In genomic region chr9:98214811-98215210, GRCh38 we compare ENCODE assay signal across 23 cellular contexts. TPM values are rescaled to one million over a fixed set of nuclear protein-coding genes. Genes with fewer than 3 reads are reported as not detected.
DNase-seq lines count a peak whose midpoint lies in the region; ATAC-seq and TF ChIP-seq lines count a peak whose summit lies in the region.
"Had no signal": no experiment of that assay in that cellular context is flagged by ENCODE, and none has a peak within 500 bp of the region (broad histone marks: within the 10 kb centered on the region; RNA-seq: fewer than 3 reads in every experiment).

No MANE protein-coding gene starts in this region.

- H3K9me3 Mint-ChIP-seq in CD4-positive, CD25-positive, alpha-beta regulatory T cell, result no peaks in the 10 kb centered on the region
- H3K9me3 Mint-ChIP-seq: activated naive CD8-positive, alpha-beta T cell treated with anti-CD3 and anti-CD28 coated beads, Interleukin-2, amount 50 U/mL, for 24 hours; brain; mesothelial cell of epicardium had no signal

- H3K4me2 ChIP-seq in mesenchymal stem cell (ENCODE audit: low read length, poor library complexity, severe bottlenecking), result no peak overlapping the region
- H3K4me2 ChIP-seq: BLaER1 treated with 17β-estradiol and CSF1 and Interleukin-3, amounts not matched to agents 10 nM and 100 nM; KMS-11; SK-N-SH had no signal

- 35 to 48% (median 39%) methylated on average over 4 to 6 of the region's 6 CpGs for WGBS in adrenal gland, 4 donors
- WGBS in mesenchymal stem cell, result 84% methylated on average over 6 of the region's 6 CpGs

- H2BK5ac ChIP-seq in mesenchymal stem cell (ENCODE audit: low read depth, low read length, poor library complexity, severe bottlenecking), result no peak overlapping the region

- H3K9me3 ChIP-seq in CD4-positive, CD25-positive, alpha-beta regulatory T cell (ENCODE audit: control insufficient read depth in 2 of 2, low read length in 2 of 2), result no peaks in the 10 kb centered on the region
- no peaks in the 10 kb centered on the region for H3K9me3 ChIP-seq in adrenal gland (replicated peaks in 1 of 3)
- no peaks in the 10 kb centered on the region for H3K9me3 ChIP-seq in mesenchymal stem cell (ENCODE audit: control insufficient read depth, low read length)
- H3K9me3 ChIP-seq: BLaER1 treated with 17β-estradiol and CSF1 and Interleukin-3, amounts not matched to agents 10 nM and 100 nM; colonic mucosa; HAP-1; SK-N-SH had no signal

- intact Hi-C loops in adrenal gland (cut with DNase I), result no loop called here

- H3K9ac ChIP-seq in mesenchymal stem cell (ENCODE audit: low read length), result no peak overlapping the region
- H3K9ac ChIP-seq: KMS-11, SK-N-SH had no signal

- H3K36me3 Mint-ChIP-seq in CD4-positive, CD25-positive, alpha-beta regulatory T cell, result peaks cover 34% of the 10 kb centered on the region
- H3K36me3 Mint-ChIP-seq: brain, mesothelial cell of epicardium had no signal

- no peak for TF ChIP-seq CTCF in adrenal gland (IDR thresholded peaks at IDR 0.05)
- TF ChIP-seq CTCF in foreskin keratinocyte (conservative IDR thresholded peaks at IDR 0.05), result no peak

- H3K18ac ChIP-seq in mesenchymal stem cell (ENCODE audit: low read depth in 1 of 2, low read length in 2 of 2), result no peak overlapping the region

- no peak overlapping the region for H3K27ac ChIP-seq in CD4-positive, CD25-positive, alpha-beta regulatory T cell (ENCODE audit: insufficient read depth, low read length, poor library complexity, severe bottlenecking)
- H3K27ac ChIP-seq in adrenal gland, result peak overlapping the region in 3 of 5 donors; percentile 25 to 76 (median 75)
- H3K27ac ChIP-seq in foreskin keratinocyte, result no peak overlapping the region
- no peak overlapping the region for H3K27ac ChIP-seq in mesenchymal stem cell (ENCODE audit: low read length, poor library complexity, severe bottlenecking)
- H3K27ac ChIP-seq: BLaER1 treated with 17β-estradiol and CSF1 and Interleukin-3, amounts not matched to agents 10 nM and 100 nM; colonic mucosa; KMS-11; WERI-Rb-1 had no signal

- H3K14ac ChIP-seq in mesenchymal stem cell (ENCODE audit: low read length in 2 of 2), result no peak overlapping the region

- no peak overlapping the region for H4K91ac ChIP-seq in mesenchymal stem cell (ENCODE audit: low read length)

- H3K4me3 Mint-ChIP-seq in CD4-positive, CD25-positive, alpha-beta regulatory T cell, result no peak overlapping the region
- H3K4me3 Mint-ChIP-seq: activated naive CD8-positive, alpha-beta T cell treated with anti-CD3 and anti-CD28 coated beads, Interleukin-2, amount 50 U/mL, for 24 hours; brain; mesothelial cell of epicardium had no signal

- H2BK12ac ChIP-seq in mesenchymal stem cell (ENCODE audit: low read length in 2 of 2), result no peak overlapping the region

- no peaks in the 10 kb centered on the region for H3K27me3 Mint-ChIP-seq in CD4-positive, CD25-positive, alpha-beta regulatory T cell
- H3K27me3 Mint-ChIP-seq: activated naive CD8-positive, alpha-beta T cell treated with anti-CD3 and anti-CD28 coated beads, Interleukin-2, amount 50 U/mL, for 24 hours; brain had no signal

- DNase-seq in CD4-positive, CD25-positive, alpha-beta regulatory T cell, result no peak
- DNase-seq in adrenal gland (peak; percentile 60 to 87 (median 74)), foreskin keratinocyte (no peak), retina (peak; percentile 52), mesenchymal stem cell (no peak)
- DNase-seq: activated gamma-delta T cell; activated naive CD8-positive, alpha-beta T cell treated with anti-CD3 and anti-CD28 coated beads, Interleukin-2, amount 50 U/mL, for 24 hours; colonic mucosa; left colon; NCI-H146; NCI-H510A treated with DMSO at 0.1 percent for 48 hours; SK-N-SH; stimulated activated CD4-positive, alpha-beta T cell treated with anti-CD3 and anti-CD28 coated beads, Interleukin-4, amount 100 ng/mL, for 1 hour; stimulated activated naive CD4-positive, alpha-beta T cell treated with Interleukin-2 at 50 U/mL for 16 hours; WERI-Rb-1 had no signal

- no peak for ATAC-seq in CD4-positive, CD25-positive, alpha-beta regulatory T cell (ENCODE audit: low read depth in 2 of 2)
- peak; percentile 11 for ATAC-seq in foreskin keratinocyte
- ATAC-seq in HG03280 (IDR thresholded peaks at IDR 0.05; ENCODE audit: unreplicated experiment), result no peak
- no peak for ATAC-seq in GM21528 (IDR thresholded peaks at IDR 0.05; ENCODE audit: low FRiP score, unreplicated experiment)
- ATAC-seq in GM21526 (IDR thresholded peaks at IDR 0.05; ENCODE audit: low FRiP score, unreplicated experiment), result no peak
- ATAC-seq: activated naive CD8-positive, alpha-beta T cell treated with anti-CD3 and anti-CD28 coated beads, Interleukin-2, amount 50 U/mL, for 24 hours; left colon had no signal

- peak overlapping the region in 2 of 3 donors; percentile 15 to 48 for H3K27ac Mint-ChIP-seq in CD4-positive, CD25-positive, alpha-beta regulatory T cell
- H3K27ac Mint-ChIP-seq: activated naive CD8-positive, alpha-beta T cell treated with anti-CD3 and anti-CD28 coated beads, Interleukin-2, amount 50 U/mL, for 24 hours; mesothelial cell of epicardium had no signal

- no peak overlapping the region for H3K4me3 ChIP-seq in CD4-positive, CD25-positive, alpha-beta regulatory T cell (ENCODE audit: low read depth, low read length)
- H3K4me3 ChIP-seq in adrenal gland (no peak overlapping the region), mesenchymal stem cell (ENCODE audit: insufficient read depth in 1 of 2, low read depth in 1 of 2, low read length in 2 of 2) (no peak overlapping the region)
- H3K4me3 ChIP-seq: BLaER1 treated with 17β-estradiol and CSF1 and Interleukin-3, amounts not matched to agents 10 nM and 100 nM; colonic mucosa; HAP-1 had no signal

- H3K27me3 ChIP-seq in CD4-positive, CD25-positive, alpha-beta regulatory T cell (ENCODE audit: control insufficient read depth, insufficient read depth, low read length), result no peaks in the 10 kb centered on the region
- H3K27me3 ChIP-seq in adrenal gland, result no peaks in the 10 kb centered on the region
- H3K27me3 ChIP-seq in foreskin keratinocyte, result no peaks in the 10 kb centered on the region
- H3K27me3 ChIP-seq in mesenchymal stem cell (ENCODE audit: control insufficient read depth in 1 of 2, insufficient read depth in 1 of 2, low read length in 2 of 2), result no peaks in the 10 kb centered on the region
- H3K27me3 ChIP-seq: BLaER1 treated with 17β-estradiol and CSF1 and Interleukin-3, amounts not matched to agents 10 nM and 100 nM; colonic mucosa had no signal

- H2BK15ac ChIP-seq in mesenchymal stem cell (ENCODE audit: low read depth, poor library complexity, severe bottlenecking), result no peak overlapping the region

- peaks cover 0 to 3% (median 1%) of the 10 kb centered on the region in 4 donors for H3K4me1 Mint-ChIP-seq in CD4-positive, CD25-positive, alpha-beta regulatory T cell
- H3K4me1 Mint-ChIP-seq: activated naive CD8-positive, alpha-beta T cell treated with anti-CD3 and anti-CD28 coated beads, Interleukin-2, amount 50 U/mL, for 24 hours had no signal

- TF ChIP-seq POLR2A in adrenal gland (IDR thresholded peaks at IDR 0.05), result peak in 1 of 2 donors; percentile 22

- peaks cover 5% of the 10 kb centered on the region for H3K79me1 ChIP-seq in mesenchymal stem cell (replicated peaks; ENCODE audit: low read length, poor library complexity, severe bottlenecking)

- no peak overlapping the region for H2AFZ ChIP-seq in mesenchymal stem cell (ENCODE audit: low read depth, low read length)

- H4K8ac ChIP-seq in mesenchymal stem cell (ENCODE audit: low read length), result no peak overlapping the region

- H3K36me3 ChIP-seq in CD4-positive, CD25-positive, alpha-beta regulatory T cell (ENCODE audit: control insufficient read depth, insufficient read depth, low read length), result peaks cover 33% of the 10 kb centered on the region
- H3K36me3 ChIP-seq in adrenal gland (replicated peaks in 1 of 2), result no peaks in the 10 kb centered on the region
- peaks cover 61 to 66% of the 10 kb centered on the region in 2 experiments for H3K36me3 ChIP-seq in mesenchymal stem cell (ENCODE audit: control insufficient read depth in 1 of 2, insufficient read depth in 2 of 2, low read depth in 1 of 2, low read length in 2 of 2)
- H3K36me3 ChIP-seq: HAP-1 had no signal

- H2AK5ac ChIP-seq in mesenchymal stem cell (ENCODE audit: low read length, severe bottlenecking), result no peak overlapping the region

- H3K23ac ChIP-seq in mesenchymal stem cell (ENCODE audit: low read length in 2 of 2), result no peak overlapping the region

- H3K4ac ChIP-seq in mesenchymal stem cell (ENCODE audit: low read depth in 1 of 2, low read length in 2 of 2), result no peak overlapping the region

- H3K4me1 ChIP-seq in CD4-positive, CD25-positive, alpha-beta regulatory T cell (ENCODE audit: control insufficient read depth, insufficient read depth, low read length, poor library complexity, severe bottlenecking), result no peaks in the 10 kb centered on the region
- H3K4me1 ChIP-seq in adrenal gland (replicated peaks in 1 of 2) (peaks cover 6 to 12% of the 10 kb centered on the region in 2 donors), foreskin keratinocyte (peaks cover 5% of the 10 kb centered on the region), mesenchymal stem cell (ENCODE audit: control insufficient read depth, insufficient read depth, low read depth, low read length) (peaks cover 13% of the 10 kb centered on the region)
- H3K4me1 ChIP-seq: colonic mucosa, HAP-1 had no signal

- no peak overlapping the region for H2BK120ac ChIP-seq in mesenchymal stem cell (ENCODE audit: low read depth, low read length)

RNA-seq across cellular contexts. Expression of gene CORO2A, which starts 22.4 kb away (rescaled TPM):
- total RNA-seq in CD4-positive, CD25-positive, alpha-beta regulatory T cell, result 27.0 TPM
- polyA plus RNA-seq in CD4-positive, CD25-positive, alpha-beta regulatory T cell, result 10 to 100 TPM; 13.4 to 16.7 (median 14.0) TPM
- 1 to 10 TPM in 4 of 8 donors, under 1 TPM in 4; 0.06 to 3.2 (median 0.97) TPM for total RNA-seq in adrenal gland
- polyA plus RNA-seq in adrenal gland, result 1 to 10 TPM in 2 of 3 donors, under 1 TPM in 1; 0.77 to 3.9 (median 1.6) TPM
- 37.0 and 39.3 TPM in 2 replicates for total RNA-seq in foreskin keratinocyte
- 12.9 and 15.6 TPM in 2 replicates for polyA plus RNA-seq in foreskin keratinocyte
- 2.3 TPM for polyA plus RNA-seq in mesenchymal stem cell (2013, experiment 1 of 2)
- 2.3 TPM for polyA plus RNA-seq in mesenchymal stem cell (2013, experiment 2 of 2)

RNA-seq across cellular contexts. Expression of gene TBC1D2, which starts 40.6 kb away (rescaled TPM):
- total RNA-seq in CD4-positive, CD25-positive, alpha-beta regulatory T cell, result 11.5 TPM
- 10 to 100 TPM in 2 of 4 donors, 1 to 10 TPM in 2; 8.2 to 10.4 (median 9.7) TPM for polyA plus RNA-seq in CD4-positive, CD25-positive, alpha-beta regulatory T cell
- total RNA-seq in adrenal gland (10 to 100 TPM in 6 of 8 donors, 1 to 10 TPM in 2; 1.9 to 21.9 (median 12.6) TPM), foreskin keratinocyte (76.8 and 85.0 TPM in 2 replicates)
- polyA plus RNA-seq in adrenal gland (10 to 100 TPM in 1 of 3 donors, 1 to 10 TPM in 2; 1.5 to 14.3 (median 6.3) TPM), foreskin keratinocyte (69.1 and 80.7 TPM in 2 replicates)
- polyA plus RNA-seq in mesenchymal stem cell (2013, experiment 1 of 2), result 28.4 TPM
- 27.5 TPM for polyA plus RNA-seq in mesenchymal stem cell (2013, experiment 2 of 2)

Comparison
In these comparisons a context has a peak if more than half of its experiments do, and no peak if none do; other contexts are left out.
1. DNase-seq: peak in adrenal gland (7 of 7) and retina (single experiment); none in CD4-positive, CD25-positive, alpha-beta regulatory T cell (0 of 3), foreskin keratinocyte (0 of 2) and mesenchymal stem cell (single experiment).
2. H3K27ac ChIP-seq: peak in adrenal gland (3 of 5); none in CD4-positive, CD25-positive, alpha-beta regulatory T cell (single experiment), foreskin keratinocyte (single experiment) and mesenchymal stem cell (single experiment).